In the genomic region with DNA sequence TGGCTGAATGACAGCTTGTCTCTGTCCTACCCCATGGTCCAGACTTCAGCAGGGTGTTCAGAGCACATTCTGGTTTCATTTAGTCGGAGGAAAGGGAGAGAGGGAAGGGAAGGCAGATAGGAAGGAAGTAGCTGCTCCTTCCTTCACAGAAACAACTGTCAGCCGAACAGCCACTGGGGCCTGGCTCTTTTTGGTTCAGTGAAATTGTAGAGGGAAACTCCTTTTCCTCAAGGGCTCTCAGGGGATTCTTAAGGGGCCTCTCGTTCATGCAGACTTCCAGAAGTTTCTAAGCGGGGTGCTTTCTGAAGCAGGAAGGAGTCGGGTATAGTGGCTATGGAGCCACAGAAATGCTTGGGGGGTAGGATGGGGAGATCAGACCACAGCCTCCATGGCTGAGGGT, we compare ENCODE assay signal across 14 cellular contexts. TPM values are rescaled to one million over a fixed set of nuclear protein-coding genes. Genes with fewer than 3 reads are reported as not detected.
DNase-seq lines count a peak whose midpoint lies in the region; ATAC-seq and TF ChIP-seq lines count a peak whose summit lies in the region.
"Had no signal": no experiment of that assay in that cellular context is flagged by ENCODE, and none has a peak within 500 bp of the region (broad histone marks: within the 10 kb centered on the region; RNA-seq: fewer than 3 reads in every experiment).

No MANE protein-coding gene starts in this region.

- no peaks in the 10 kb centered on the region for H3K27me3 ChIP-seq in BLaER1

- H3K4me3 ChIP-seq in BLaER1 = no peak overlapping the region
- H3K4me3 ChIP-seq in coronary artery = no peak overlapping the region
- H3K4me3 ChIP-seq: GM23338 had no signal

- peaks cover 9% of the 10 kb centered on the region for H3K9me3 ChIP-seq in BLaER1

- H3K4me2 ChIP-seq in BLaER1 = peak overlapping the region; percentile 80
- H3K4me2 ChIP-seq: GM23338, KMS-11 had no signal

- peaks cover 4% of the 10 kb centered on the region for H3K36me3 Mint-ChIP-seq in nephron progenitor cell (ENCODE audit: low read depth)
- H3K36me3 Mint-ChIP-seq: CD14-positive monocyte; CD4-positive, alpha-beta memory T cell had no signal

- H3K27ac ChIP-seq in BLaER1 (peak overlapping the region; percentile 62), coronary artery (no peak overlapping the region)
- H3K27ac ChIP-seq: HL-60, KMS-11 had no signal

- H3K4me1 Mint-ChIP-seq in nephron progenitor cell = peaks cover 5% of the 10 kb centered on the region
- H3K4me1 Mint-ChIP-seq: B cell; CD14-positive monocyte; CD4-positive, alpha-beta memory T cell had no signal

- peaks cover 16% of the 10 kb centered on the region for H3K9me3 Mint-ChIP-seq in nephron progenitor cell

- no peak for ATAC-seq in GM19455 (IDR thresholded peaks at IDR 0.05; ENCODE audit: unreplicated experiment)
- ATAC-seq: GM23338 had no signal

- DNase-seq in DMS79 (lab: John Stamatoyannopoulos, UW) = peak; percentile 76
- peak; percentile 26 for DNase-seq in coronary artery (ENCODE audit: low spot score)
- no peak for DNase-seq in nephron progenitor cell
- no peak for DNase-seq in NCI-H2171 treated with DMSO at 0.1 percent for 48 hours (lab: John Stamatoyannopoulos, UW)
- DNase-seq in ureter (ENCODE audit: low spot score) = no peak
- DNase-seq: CD4-positive, alpha-beta memory T cell; H7 had no signal

- no peaks in the 10 kb centered on the region for H4K20me1 ChIP-seq in BLaER1

- peaks cover 25% of the 10 kb centered on the region for H3K4me1 ChIP-seq in BLaER1

- peaks cover 2% of the 10 kb centered on the region for H3K27me3 Mint-ChIP-seq in nephron progenitor cell (ENCODE audit: low read depth, poor library complexity)

- peak overlapping the region; percentile 82 for H3K27ac Mint-ChIP-seq in nephron progenitor cell
- H3K27ac Mint-ChIP-seq: B cell; CD4-positive, alpha-beta memory T cell; GM23338 had no signal

- no peaks in the 10 kb centered on the region for H3K36me3 ChIP-seq in BLaER1

- H3K9ac ChIP-seq in BLaER1 = peak overlapping the region; percentile 32; the same call in 1 of the 2 replicates
- H3K9ac ChIP-seq: KMS-11 had no signal

- no peak overlapping the region for H3K4me3 Mint-ChIP-seq in nephron progenitor cell
- H3K4me3 Mint-ChIP-seq: B cell; CD14-positive monocyte; CD4-positive, alpha-beta memory T cell; GM23338 had no signal

- TF ChIP-seq CTCF in coronary artery (IDR thresholded peaks at IDR 0.05) (no peak), nephron progenitor cell (IDR thresholded peaks at IDR 0.05) (no peak)

RNA-seq across cellular contexts. Expression of a gene that starts 56.4 kb away (rescaled TPM):
- 0.96 TPM for total RNA-seq in ureter

Comparison
In these comparisons a context has a peak if more than half of its experiments do, and no peak if none do; other contexts are left out.
1. DNase-seq: peak in DMS79 (single experiment) and coronary artery (single experiment); none in nephron progenitor cell (single experiment), NCI-H2171 treated with DMSO at 0.1 percent for 48 hours (single experiment) and ureter (single experiment).